1 cellular context compared by ENCODE assay signal in the genomic region with DNA sequence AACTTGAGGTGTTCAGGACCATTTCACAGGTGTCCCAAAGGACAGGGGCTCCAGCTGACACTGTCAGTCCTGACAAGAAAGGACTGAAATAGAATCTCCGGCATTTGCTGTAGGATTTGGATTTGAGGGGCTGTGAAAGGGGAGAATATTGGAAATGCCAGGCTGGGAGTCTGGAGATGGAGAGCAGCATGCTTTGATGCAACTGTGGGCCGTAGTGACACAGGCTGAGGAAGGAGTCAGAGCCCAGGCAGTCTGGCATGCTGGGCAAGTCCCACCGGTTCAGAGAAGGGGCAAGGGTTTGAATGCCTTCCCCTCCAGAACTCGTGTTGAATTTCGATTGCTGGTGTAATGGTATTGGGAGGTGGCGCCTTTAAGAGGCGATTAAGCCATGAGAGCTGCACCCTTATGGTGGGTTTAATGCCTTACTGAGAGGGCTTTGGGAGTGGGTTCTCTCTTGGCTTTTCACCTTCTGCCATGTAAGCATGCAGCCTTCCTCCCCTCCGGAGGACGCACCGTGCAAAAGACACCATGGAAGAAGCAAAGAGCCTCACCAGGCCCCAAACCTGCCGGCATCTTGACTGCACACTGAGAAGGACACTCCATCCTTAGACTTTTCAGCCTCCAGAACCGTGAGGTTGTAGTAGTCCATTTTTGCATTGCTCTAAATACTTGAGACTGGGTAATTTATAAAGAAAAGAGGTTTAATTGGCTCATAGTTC.
TF ChIP-seq lines count a peak whose summit lies in the region.

No MANE protein-coding gene starts in this region.

TF ChIP-seq in K562, 482 proteins besides CTCF, POLR2A, EP300 and RAD21 (continued from another document and continues in another):
- TF ChIP-seq, protein P1, sequence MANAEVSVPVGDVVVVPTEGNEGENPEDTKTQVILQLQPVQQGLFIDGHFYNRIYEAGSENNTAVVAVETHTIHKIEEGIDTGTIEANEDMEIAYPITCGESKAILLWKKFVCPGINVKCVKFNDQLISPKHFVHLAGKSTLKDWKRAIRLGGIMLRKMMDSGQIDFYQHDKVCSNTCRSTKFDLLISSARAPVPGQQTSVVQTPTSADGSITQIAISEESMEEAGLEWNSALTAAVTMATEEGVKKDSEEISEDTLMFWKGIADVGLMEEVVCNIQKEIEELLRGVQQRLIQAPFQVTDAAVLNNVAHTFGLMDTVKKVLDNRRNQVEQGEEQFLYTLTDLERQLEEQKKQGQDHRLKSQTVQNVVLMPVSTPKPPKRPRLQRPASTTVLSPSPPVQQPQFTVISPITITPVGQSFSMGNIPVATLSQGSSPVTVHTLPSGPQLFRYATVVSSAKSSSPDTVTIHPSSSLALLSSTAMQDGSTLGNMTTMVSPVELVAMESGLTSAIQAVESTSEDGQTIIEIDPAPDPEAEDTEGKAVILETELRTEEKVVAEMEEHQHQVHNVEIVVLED (CRISPR knock-in tag; IDR thresholded peaks at IDR 0.05), result no peak
- TF ChIP-seq SRF (CRISPR knock-in tag; IDR thresholded peaks at IDR 0.05) (no peak), ZNF57 (CRISPR knock-in tag; IDR thresholded peaks at IDR 0.05) (no peak), ZNF354B (CRISPR knock-in tag; IDR thresholded peaks at IDR 0.05) (no peak), TOE1 (IDR thresholded peaks at IDR 0.05; ENCODE audit: borderline replicate concordance) (no peak), TOE1 (CRISPR knock-in tag; IDR thresholded peaks at IDR 0.05; ENCODE audit: borderline replicate concordance, low read depth) (no peak), NFRKB (IDR thresholded peaks at IDR 0.05; ENCODE audit: low read depth) (peak; percentile 47; the same call in 1 of the 2 replicates), SP1 (CRISPR knock-in tag; IDR thresholded peaks at IDR 0.05) (no peak), TAL1 (IDR thresholded peaks at IDR 0.05) (no peak), CC2D1A (IDR thresholded peaks at IDR 0.05) (no peak), HDAC8 (tag; IDR thresholded peaks at IDR 0.05) (0 out of 2 replicates have a peak, but pooled peaks have one; percentile 36), ZNF766 (CRISPR knock-in tag; conservative IDR thresholded peaks at IDR 0.05) (peak; percentile 13; the same call in 1 of the 2 replicates), SIRT6 (IDR thresholded peaks at IDR 0.05; ENCODE audit: low read depth, low read length) (no peak), ZNF124 (CRISPR knock-in tag; IDR thresholded peaks at IDR 0.05) (no peak), NFE2 (IDR thresholded peaks at IDR 0.05; ENCODE audit: low read depth) (no peak), TCF7L2 (IDR thresholded peaks at IDR 0.05; ENCODE audit: low read depth, low read length) (no peak), MTA1 (IDR thresholded peaks at IDR 0.05; ENCODE audit: borderline replicate concordance) (no peak), EWSR1 (IDR thresholded peaks at IDR 0.05; ENCODE audit: borderline replicate concordance, low read depth, partially characterized antibody) (no peak), ZNF695 (CRISPR knock-in tag; IDR thresholded peaks at IDR 0.05) (no peak), SMAD2 (IDR thresholded peaks at IDR 0.05; ENCODE audit: low read depth, low read length) (no peak), FOXP1 (CRISPR knock-in tag; IDR thresholded peaks at IDR 0.05) (no peak), ELF2 (CRISPR knock-in tag; IDR thresholded peaks at IDR 0.05) (no peak), SRSF7 (optimal IDR thresholded peaks at IDR 0.05; ENCODE audit: low read depth, low read length) (no peak), NFIX (CRISPR knock-in tag; IDR thresholded peaks at IDR 0.05; ENCODE audit: low read depth) (no peak), ZNF586 (CRISPR knock-in tag; conservative IDR thresholded peaks at IDR 0.05) (no peak), NFXL1 (CRISPR knock-in tag; IDR thresholded peaks at IDR 0.05) (no peak)
- TF ChIP-seq, protein P2, sequence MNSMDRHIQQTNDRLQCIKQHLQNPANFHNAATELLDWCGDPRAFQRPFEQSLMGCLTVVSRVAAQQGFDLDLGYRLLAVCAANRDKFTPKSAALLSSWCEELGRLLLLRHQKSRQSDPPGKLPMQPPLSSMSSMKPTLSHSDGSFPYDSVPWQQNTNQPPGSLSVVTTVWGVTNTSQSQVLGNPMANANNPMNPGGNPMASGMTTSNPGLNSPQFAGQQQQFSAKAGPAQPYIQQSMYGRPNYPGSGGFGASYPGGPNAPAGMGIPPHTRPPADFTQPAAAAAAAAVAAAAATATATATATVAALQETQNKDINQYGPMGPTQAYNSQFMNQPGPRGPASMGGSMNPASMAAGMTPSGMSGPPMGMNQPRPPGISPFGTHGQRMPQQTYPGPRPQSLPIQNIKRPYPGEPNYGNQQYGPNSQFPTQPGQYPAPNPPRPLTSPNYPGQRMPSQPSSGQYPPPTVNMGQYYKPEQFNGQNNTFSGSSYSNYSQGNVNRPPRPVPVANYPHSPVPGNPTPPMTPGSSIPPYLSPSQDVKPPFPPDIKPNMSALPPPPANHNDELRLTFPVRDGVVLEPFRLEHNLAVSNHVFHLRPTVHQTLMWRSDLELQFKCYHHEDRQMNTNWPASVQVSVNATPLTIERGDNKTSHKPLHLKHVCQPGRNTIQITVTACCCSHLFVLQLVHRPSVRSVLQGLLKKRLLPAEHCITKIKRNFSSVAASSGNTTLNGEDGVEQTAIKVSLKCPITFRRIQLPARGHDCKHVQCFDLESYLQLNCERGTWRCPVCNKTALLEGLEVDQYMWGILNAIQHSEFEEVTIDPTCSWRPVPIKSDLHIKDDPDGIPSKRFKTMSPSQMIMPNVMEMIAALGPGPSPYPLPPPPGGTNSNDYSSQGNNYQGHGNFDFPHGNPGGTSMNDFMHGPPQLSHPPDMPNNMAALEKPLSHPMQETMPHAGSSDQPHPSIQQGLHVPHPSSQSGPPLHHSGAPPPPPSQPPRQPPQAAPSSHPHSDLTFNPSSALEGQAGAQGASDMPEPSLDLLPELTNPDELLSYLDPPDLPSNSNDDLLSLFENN (IDR thresholded peaks at IDR 0.05; ENCODE audit: low read depth in 2 of 2, low read length in 2 of 2), result no peak
- TF ChIP-seq, protein P3, sequence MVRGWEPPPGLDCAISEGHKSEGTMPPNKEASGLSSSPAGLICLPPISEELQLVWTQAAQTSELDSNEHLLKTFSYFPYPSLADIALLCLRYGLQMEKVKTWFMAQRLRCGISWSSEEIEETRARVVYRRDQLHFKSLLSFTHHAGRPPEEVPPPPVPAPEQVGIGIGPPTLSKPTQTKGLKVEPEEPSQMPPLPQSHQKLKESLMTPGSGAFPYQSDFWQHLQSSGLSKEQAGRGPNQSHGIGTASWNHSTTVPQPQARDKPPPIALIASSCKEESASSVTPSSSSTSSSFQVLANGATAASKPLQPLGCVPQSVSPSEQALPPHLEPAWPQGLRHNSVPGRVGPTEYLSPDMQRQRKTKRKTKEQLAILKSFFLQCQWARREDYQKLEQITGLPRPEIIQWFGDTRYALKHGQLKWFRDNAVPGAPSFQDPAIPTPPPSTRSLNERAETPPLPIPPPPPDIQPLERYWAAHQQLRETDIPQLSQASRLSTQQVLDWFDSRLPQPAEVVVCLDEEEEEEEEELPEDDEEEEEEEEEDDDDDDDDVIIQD (CRISPR knock-in tag; IDR thresholded peaks at IDR 0.05), result no peak
- TF ChIP-seq, protein P4, sequence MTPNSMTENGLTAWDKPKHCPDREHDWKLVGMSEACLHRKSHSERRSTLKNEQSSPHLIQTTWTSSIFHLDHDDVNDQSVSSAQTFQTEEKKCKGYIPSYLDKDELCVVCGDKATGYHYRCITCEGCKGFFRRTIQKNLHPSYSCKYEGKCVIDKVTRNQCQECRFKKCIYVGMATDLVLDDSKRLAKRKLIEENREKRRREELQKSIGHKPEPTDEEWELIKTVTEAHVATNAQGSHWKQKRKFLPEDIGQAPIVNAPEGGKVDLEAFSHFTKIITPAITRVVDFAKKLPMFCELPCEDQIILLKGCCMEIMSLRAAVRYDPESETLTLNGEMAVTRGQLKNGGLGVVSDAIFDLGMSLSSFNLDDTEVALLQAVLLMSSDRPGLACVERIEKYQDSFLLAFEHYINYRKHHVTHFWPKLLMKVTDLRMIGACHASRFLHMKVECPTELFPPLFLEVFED (CRISPR knock-in tag; conservative IDR thresholded peaks at IDR 0.05), result no peak
- TF ChIP-seq, protein P5, sequence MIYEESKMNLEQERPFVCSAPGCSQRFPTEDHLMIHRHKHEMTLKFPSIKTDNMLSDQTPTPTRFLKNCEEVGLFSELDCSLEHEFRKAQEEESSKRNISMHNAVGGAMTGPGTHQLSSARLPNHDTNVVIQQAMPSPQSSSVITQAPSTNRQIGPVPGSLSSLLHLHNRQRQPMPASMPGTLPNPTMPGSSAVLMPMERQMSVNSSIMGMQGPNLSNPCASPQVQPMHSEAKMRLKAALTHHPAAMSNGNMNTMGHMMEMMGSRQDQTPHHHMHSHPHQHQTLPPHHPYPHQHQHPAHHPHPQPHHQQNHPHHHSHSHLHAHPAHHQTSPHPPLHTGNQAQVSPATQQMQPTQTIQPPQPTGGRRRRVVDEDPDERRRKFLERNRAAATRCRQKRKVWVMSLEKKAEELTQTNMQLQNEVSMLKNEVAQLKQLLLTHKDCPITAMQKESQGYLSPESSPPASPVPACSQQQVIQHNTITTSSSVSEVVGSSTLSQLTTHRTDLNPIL (CRISPR knock-in tag; IDR thresholded peaks at IDR 0.05), result no peak
- TF ChIP-seq, protein P6, sequence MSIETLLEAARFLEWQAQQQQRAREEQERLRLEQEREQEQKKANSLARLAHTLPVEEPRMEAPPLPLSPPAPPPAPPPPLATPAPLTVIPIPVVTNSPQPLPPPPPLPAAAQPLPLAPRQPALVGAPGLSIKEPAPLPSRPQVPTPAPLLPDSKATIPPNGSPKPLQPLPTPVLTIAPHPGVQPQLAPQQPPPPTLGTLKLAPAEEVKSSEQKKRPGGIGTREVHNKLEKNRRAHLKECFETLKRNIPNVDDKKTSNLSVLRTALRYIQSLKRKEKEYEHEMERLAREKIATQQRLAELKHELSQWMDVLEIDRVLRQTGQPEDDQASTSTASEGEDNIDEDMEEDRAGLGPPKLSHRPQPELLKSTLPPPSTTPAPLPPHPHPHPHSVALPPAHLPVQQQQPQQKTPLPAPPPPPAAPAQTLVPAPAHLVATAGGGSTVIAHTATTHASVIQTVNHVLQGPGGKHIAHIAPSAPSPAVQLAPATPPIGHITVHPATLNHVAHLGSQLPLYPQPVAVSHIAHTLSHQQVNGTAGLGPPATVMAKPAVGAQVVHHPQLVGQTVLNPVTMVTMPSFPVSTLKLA (conservative IDR thresholded peaks at IDR 0.05), result no peak
- TF ChIP-seq, protein P7, sequence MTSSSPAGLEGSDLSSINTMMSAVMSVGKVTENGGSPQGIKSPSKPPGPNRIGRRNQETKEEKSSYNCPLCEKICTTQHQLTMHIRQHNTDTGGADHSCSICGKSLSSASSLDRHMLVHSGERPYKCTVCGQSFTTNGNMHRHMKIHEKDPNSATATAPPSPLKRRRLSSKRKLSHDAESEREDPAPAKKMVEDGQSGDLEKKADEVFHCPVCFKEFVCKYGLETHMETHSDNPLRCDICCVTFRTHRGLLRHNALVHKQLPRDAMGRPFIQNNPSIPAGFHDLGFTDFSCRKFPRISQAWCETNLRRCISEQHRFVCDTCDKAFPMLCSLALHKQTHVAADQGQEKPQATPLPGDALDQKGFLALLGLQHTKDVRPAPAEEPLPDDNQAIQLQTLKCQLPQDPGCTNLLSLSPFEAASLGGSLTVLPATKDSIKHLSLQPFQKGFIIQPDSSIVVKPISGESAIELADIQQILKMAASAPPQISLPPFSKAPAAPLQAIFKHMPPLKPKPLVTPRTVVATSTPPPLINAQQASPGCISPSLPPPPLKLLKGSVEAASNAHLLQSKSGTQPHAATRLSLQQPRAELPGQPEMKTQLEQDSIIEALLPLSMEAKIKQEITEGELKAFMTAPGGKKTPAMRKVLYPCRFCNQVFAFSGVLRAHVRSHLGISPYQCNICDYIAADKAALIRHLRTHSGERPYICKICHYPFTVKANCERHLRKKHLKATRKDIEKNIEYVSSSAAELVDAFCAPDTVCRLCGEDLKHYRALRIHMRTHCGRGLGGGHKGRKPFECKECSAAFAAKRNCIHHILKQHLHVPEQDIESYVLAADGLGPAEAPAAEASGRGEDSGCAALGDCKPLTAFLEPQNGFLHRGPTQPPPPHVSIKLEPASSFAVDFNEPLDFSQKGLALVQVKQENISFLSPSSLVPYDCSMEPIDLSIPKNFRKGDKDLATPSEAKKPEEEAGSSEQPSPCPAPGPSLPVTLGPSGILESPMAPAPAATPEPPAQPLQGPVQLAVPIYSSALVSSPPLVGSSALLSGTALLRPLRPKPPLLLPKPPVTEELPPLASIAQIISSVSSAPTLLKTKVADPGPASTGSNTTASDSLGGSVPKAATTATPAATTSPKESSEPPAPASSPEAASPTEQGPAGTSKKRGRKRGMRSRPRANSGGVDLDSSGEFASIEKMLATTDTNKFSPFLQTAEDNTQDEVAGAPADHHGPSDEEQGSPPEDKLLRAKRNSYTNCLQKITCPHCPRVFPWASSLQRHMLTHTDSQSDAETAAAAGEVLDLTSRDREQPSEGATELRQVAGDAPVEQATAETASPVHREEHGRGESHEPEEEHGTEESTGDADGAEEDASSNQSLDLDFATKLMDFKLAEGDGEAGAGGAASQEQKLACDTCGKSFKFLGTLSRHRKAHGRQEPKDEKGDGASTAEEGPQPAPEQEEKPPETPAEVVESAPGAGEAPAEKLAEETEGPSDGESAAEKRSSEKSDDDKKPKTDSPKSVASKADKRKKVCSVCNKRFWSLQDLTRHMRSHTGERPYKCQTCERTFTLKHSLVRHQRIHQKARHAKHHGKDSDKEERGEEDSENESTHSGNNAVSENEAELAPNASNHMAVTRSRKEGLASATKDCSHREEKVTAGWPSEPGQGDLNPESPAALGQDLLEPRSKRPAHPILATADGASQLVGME (CRISPR knock-in tag; IDR thresholded peaks at IDR 0.05), result 0 out of 2 replicates have a peak, but pooled peaks have one; percentile 5
- TF ChIP-seq, protein P8, sequence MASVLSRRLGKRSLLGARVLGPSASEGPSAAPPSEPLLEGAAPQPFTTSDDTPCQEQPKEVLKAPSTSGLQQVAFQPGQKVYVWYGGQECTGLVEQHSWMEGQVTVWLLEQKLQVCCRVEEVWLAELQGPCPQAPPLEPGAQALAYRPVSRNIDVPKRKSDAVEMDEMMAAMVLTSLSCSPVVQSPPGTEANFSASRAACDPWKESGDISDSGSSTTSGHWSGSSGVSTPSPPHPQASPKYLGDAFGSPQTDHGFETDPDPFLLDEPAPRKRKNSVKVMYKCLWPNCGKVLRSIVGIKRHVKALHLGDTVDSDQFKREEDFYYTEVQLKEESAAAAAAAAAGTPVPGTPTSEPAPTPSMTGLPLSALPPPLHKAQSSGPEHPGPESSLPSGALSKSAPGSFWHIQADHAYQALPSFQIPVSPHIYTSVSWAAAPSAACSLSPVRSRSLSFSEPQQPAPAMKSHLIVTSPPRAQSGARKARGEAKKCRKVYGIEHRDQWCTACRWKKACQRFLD (CRISPR knock-in tag; IDR thresholded peaks at IDR 0.05), result peak; percentile 53; the same call in 1 of the 2 replicates
- TF ChIP-seq, protein P9, sequence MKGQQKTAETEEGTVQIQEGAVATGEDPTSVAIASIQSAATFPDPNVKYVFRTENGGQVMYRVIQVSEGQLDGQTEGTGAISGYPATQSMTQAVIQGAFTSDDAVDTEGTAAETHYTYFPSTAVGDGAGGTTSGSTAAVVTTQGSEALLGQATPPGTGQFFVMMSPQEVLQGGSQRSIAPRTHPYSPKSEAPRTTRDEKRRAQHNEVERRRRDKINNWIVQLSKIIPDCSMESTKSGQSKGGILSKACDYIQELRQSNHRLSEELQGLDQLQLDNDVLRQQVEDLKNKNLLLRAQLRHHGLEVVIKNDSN (CRISPR knock-in tag; IDR thresholded peaks at IDR 0.05), result no peak
